In the genomic region with DNA sequence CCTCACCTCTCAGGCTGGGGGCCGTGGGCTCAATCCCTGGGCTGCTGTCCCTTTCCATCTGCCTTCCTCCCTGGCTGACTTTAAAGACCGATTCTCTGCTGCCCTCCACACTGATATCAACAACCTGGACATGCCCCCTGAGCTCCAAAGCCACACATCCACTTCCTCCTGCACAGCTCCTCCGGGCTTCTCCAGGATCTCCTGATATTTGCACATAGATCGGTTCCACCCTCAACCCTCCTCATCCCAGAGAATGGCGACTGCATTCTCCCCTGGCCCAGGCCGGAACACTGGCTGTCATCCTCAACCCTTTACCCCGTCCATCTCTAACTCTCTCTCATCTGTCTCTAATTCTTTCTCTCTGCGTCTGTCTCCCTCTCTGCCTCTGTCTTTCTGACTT, we compare ENCODE assay signal across 23 cellular contexts.
"Had no signal": no experiment of that assay in that cellular context is flagged by ENCODE, and none has a peak within 500 bp of the region (broad histone marks: within the 10 kb centered on the region; RNA-seq: fewer than 3 reads in every experiment).

No MANE protein-coding gene starts in this region.

- H3K27me3 ChIP-seq: thyroid gland, vagina had no signal

- H2AFZ ChIP-seq: parathyroid adenoma had no signal

- H3K4me1 ChIP-seq: esophagus squamous epithelium, parathyroid adenoma, stomach, thyroid gland, vagina had no signal

- H3K27ac ChIP-seq: esophagus squamous epithelium, left lung, parathyroid adenoma, stomach, thyroid gland, vagina had no signal

- H3K9ac ChIP-seq: parathyroid adenoma had no signal

- ATAC-seq: effector memory CD8-positive, alpha-beta T cell; left lung; mucosa of descending colon; natural killer cell treated with Interleukin-12 subunit alpha and Interleukin-12 subunit beta and Interleukin-15 and Interleukin-18, amount 100 ng/mL, for 72 hours; stimulated activated effector memory CD8-positive, alpha-beta T cell treated with anti-CD3 and anti-CD28 coated beads, Interleukin-12 subunit alpha, Interleukin-12 subunit beta, amount 100 ng/mL, for 72 hours had no signal

- DNase-seq: cortex of kidney; effector memory CD8-positive, alpha-beta T cell; erythroblast; esophagus squamous epithelium; foreskin melanocyte; kidney; left lung; mesenchymal stem cell; mucosa of descending colon; naive B cell; stimulated activated CD4-positive, alpha-beta T cell treated with anti-CD3 and anti-CD28 coated beads, Interleukin-12 subunit alpha, Interleukin-12 subunit beta, amount 100 ng/mL, for 4 hours; stimulated activated CD4-positive, alpha-beta T cell treated with anti-CD3 and anti-CD28 coated beads, Interleukin-1b, Interleukin-23, amount 100 ng/mL, for 48 hours; stimulated activated CD4-positive, alpha-beta T cell treated with anti-CD3 and anti-CD28 coated beads, Interleukin-4, amount 100 ng/mL, for 24 hours; stimulated activated naive CD4-positive, alpha-beta T cell treated with Interleukin-2 at 50 U/mL for 16 hours; stomach; thyroid gland; trophoblast cell had no signal

- FAIRE-seq: endometrium, kidney had no signal

- H3K79me2 ChIP-seq: parathyroid adenoma had no signal

- H3K4me2 ChIP-seq: smooth muscle cell had no signal

- H3K36me3 ChIP-seq: esophagus squamous epithelium, left lung, stomach, thyroid gland, vagina had no signal

- H3K4me3 ChIP-seq: esophagus squamous epithelium, left lung, mucosa of descending colon, smooth muscle cell, stomach, thyroid gland, vagina had no signal

- H3K9me3 ChIP-seq: esophagus squamous epithelium, left lung, mucosa of descending colon, stomach, thyroid gland, vagina had no signal
